Comparison of ENCODE assay signal across 32 cellular contexts in the genomic region with DNA sequence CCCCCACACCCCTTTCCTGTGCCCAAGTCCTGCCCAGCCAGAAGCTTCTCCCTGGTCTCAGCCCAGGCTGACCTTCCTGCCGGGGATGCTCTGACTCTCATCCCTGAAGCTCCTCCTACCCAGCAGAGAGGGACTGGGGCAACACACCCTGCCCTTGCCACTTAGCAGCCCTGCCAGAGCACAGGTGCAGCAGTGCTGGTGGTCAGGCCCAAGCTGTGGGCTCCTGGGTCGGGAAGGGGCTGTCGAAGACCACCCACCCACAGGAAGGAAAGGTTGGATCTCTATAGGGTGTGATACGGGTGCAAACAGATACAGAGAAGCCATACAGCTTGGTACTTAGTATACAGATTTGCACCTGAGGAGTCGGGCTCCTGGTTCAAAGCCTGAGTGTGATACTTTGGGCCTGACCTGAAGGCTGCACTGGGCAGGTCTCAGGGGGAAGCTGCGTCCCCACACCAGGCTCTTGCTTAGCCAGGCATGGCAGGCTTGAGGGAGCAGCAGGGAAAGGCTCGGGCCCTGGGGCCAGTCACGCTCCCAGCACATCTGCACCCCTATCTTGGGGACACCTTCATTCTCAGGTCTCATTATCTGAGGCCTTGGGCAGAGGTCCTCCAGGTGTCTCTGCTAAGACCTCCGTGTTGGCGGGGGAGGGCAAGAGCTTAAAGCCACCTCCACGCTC. TPM values are rescaled to one million over a fixed set of nuclear protein-coding genes. Genes with fewer than 3 reads are reported as not detected.
"Had no signal": no experiment of that assay in that cellular context is flagged by ENCODE, and none has a peak within 500 bp of the region (broad histone marks: within the 10 kb centered on the region; RNA-seq: fewer than 3 reads in every experiment).

No MANE protein-coding gene starts in this region.

- H3K4me1 ChIP-seq: esophagus muscularis mucosa, foreskin keratinocyte, gastroesophageal sphincter, heart left ventricle, left ventricle myocardium inferior, parathyroid adenoma, right lobe of liver, testis, tibial nerve, upper lobe of left lung had no signal

- H3K4me2 ChIP-seq: hepatocyte, smooth muscle cell had no signal

- H3K9me3 ChIP-seq: right lobe of liver, testis, upper lobe of left lung had no signal

- H3K27me3 ChIP-seq: foreskin keratinocyte, right lobe of liver, testis, tibial nerve, upper lobe of left lung had no signal

- H3K4me3 ChIP-seq: coronary artery, esophagus muscularis mucosa, gastroesophageal sphincter, heart left ventricle, hepatocyte, left ventricle myocardium inferior, lung, mucosa of descending colon, right lobe of liver, smooth muscle cell, testis, tibial nerve, upper lobe of left lung had no signal

- H3K9ac ChIP-seq: parathyroid adenoma had no signal

- ATAC-seq: foreskin keratinocyte; gastroesophageal sphincter; heart left ventricle; left colon; mucosa of descending colon; natural killer cell treated with Interleukin-12 subunit alpha and Interleukin-12 subunit beta and Interleukin-15 and Interleukin-18, amount 100 ng/mL, for 72 hours; right lobe of liver; stimulated activated effector memory CD8-positive, alpha-beta T cell treated with anti-CD3 and anti-CD28 coated beads, Interleukin-12 subunit alpha, Interleukin-12 subunit beta, amount 100 ng/mL, for 72 hours; stimulated activated naive CD8-positive, alpha-beta T cell treated with anti-CD3 and anti-CD28 coated beads, Interleukin-15, Interleukin-2, amounts not matched to agents 100 U/mL and 50 U/mL, for 24 hours had no signal

- H3K4me1 Mint-ChIP-seq: memory B cell; mesothelial cell of epicardium; naive B cell; neural crest cell; stimulated activated effector memory CD8-positive, alpha-beta T cell treated with anti-CD3 and anti-CD28 coated beads, Interleukin-12 subunit alpha, Interleukin-12 subunit beta, amount 100 ng/mL, for 72 hours had no signal

- DNase-seq: dermis blood vessel endothelial cell; effector memory CD4-positive, alpha-beta T cell; foreskin keratinocyte; left ventricle myocardium inferior; mucosa of descending colon; naive B cell; right lobe of liver; stimulated activated CD4-positive, alpha-beta T cell treated with anti-CD3 and anti-CD28 coated beads, Interleukin-2, amount 100 ng/mL, for 24 hours; stimulated activated CD4-positive, alpha-beta T cell treated with anti-CD3 and anti-CD28 coated beads, Interleukin-4, amount 100 ng/mL, for 24 hours; stimulated activated naive CD8-positive, alpha-beta T cell treated with anti-CD3 and anti-CD28 coated beads, Interleukin-15, Interleukin-2, amounts not matched to agents 100 U/mL and 50 U/mL, for 24 hours; substantia nigra; testis; upper lobe of left lung had no signal

- H3K27me3 Mint-ChIP-seq: memory B cell; natural killer cell treated with Interleukin-12 subunit alpha and Interleukin-12 subunit beta and Interleukin-15 and Interleukin-18, amount 100 ng/mL, for 72 hours had no signal

- H3K27ac Mint-ChIP-seq: memory B cell; mesothelial cell of epicardium; naive B cell; natural killer cell treated with Interleukin-12 subunit alpha and Interleukin-12 subunit beta and Interleukin-15 and Interleukin-18, amount 100 ng/mL, for 72 hours; progenitor cell of endocrine pancreas; stimulated activated effector memory CD8-positive, alpha-beta T cell treated with anti-CD3 and anti-CD28 coated beads, Interleukin-12 subunit alpha, Interleukin-12 subunit beta, amount 100 ng/mL, for 72 hours had no signal

- H2AFZ ChIP-seq: hepatocyte, parathyroid adenoma had no signal

- H3K9me3 Mint-ChIP-seq: natural killer cell treated with Interleukin-12 subunit alpha and Interleukin-12 subunit beta and Interleukin-15 and Interleukin-18, amount 100 ng/mL, for 72 hours; neural crest cell; stimulated activated effector memory CD8-positive, alpha-beta T cell treated with anti-CD3 and anti-CD28 coated beads, Interleukin-12 subunit alpha, Interleukin-12 subunit beta, amount 100 ng/mL, for 72 hours had no signal

- H3K36me3 Mint-ChIP-seq: memory B cell; mesothelial cell of epicardium; naive B cell; natural killer cell treated with Interleukin-12 subunit alpha and Interleukin-12 subunit beta and Interleukin-15 and Interleukin-18, amount 100 ng/mL, for 72 hours; stimulated activated effector memory CD8-positive, alpha-beta T cell treated with anti-CD3 and anti-CD28 coated beads, Interleukin-12 subunit alpha, Interleukin-12 subunit beta, amount 100 ng/mL, for 72 hours had no signal

- H3K4me3 Mint-ChIP-seq: memory B cell; mesothelial cell of epicardium; naive B cell; natural killer cell treated with Interleukin-12 subunit alpha and Interleukin-12 subunit beta and Interleukin-15 and Interleukin-18, amount 100 ng/mL, for 72 hours; neural crest cell; stimulated activated effector memory CD8-positive, alpha-beta T cell treated with anti-CD3 and anti-CD28 coated beads, Interleukin-12 subunit alpha, Interleukin-12 subunit beta, amount 100 ng/mL, for 72 hours had no signal

- H3K36me3 ChIP-seq: esophagus muscularis mucosa, gastroesophageal sphincter, heart left ventricle, left ventricle myocardium inferior, right lobe of liver, tibial nerve, upper lobe of left lung had no signal

- H3K27ac ChIP-seq: coronary artery, esophagus muscularis mucosa, foreskin keratinocyte, gastroesophageal sphincter, heart left ventricle, hepatocyte, left ventricle myocardium inferior, parathyroid adenoma, right lobe of liver, testis, tibial nerve, upper lobe of left lung had no signal

RNA-seq across cellular contexts. Expression of gene TCERG1L, which starts 47.3 kb away (rescaled TPM):
- total RNA-seq: dermis blood vessel endothelial cell, endothelial cell of umbilical vein, epithelial cell of proximal tubule, esophagus muscularis mucosa, fibroblast of lung, foreskin keratinocyte, left colon, left ventricle myocardium inferior, mucosa of descending colon, right lobe of liver, smooth muscle cell had no signal
- polyA plus RNA-seq: endothelial cell of umbilical vein, foreskin keratinocyte, heart left ventricle, smooth muscle cell had no signal
